Comparison of ENCODE assay signal across 1 cellular context in the genomic region with DNA sequence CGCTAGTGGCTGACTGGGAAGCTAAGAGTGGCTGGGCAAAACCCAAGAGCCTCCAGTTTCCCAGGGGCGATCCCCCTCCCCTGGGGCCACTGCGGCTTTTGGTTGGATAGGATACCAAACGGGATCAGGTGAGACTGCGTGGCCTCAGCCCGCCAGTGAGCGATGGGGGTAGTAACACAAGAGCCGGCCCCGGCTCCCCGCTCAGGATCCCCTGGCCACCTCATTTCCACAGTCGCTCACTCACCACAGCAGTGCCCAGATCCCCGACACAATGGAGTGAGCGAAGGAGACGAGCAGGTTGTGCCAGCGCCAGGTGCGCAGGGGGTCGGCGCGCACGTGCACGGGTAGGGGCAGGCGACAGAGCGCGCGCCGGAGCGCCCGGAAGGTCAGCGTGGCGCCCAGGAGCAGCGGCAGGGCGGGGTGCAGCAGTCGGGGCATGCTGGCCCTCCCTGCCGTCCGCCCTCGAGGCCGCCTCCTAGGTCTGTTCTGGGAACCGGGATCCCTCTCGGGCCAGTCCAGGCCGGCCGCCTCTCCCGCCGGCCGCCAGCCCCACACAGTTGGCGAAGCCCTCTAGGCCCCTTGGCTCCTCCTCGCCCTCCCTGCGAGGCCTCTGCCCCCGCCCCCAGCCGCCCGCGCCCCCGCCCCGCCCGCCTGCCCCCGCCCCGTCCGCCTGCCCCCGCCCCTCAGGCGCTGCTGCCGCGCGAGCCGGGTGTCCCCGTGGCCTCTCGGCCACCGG.
TF ChIP-seq lines count a peak whose summit lies in the region.

A gene with protein sequence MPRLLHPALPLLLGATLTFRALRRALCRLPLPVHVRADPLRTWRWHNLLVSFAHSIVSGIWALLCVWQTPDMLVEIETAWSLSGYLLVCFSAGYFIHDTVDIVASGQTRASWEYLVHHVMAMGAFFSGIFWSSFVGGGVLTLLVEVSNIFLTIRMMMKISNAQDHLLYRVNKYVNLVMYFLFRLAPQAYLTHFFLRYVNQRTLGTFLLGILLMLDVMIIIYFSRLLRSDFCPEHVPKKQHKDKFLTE (minus strand): TSS at position 574 of the 736 bp plus-strand sequence. CDS start 136 bp downstream, at position 438.

TF ChIP-seq in HepG2, 621 proteins besides CTCF, POLR2A, EP300 and RAD21 (continued from another document and continues in another):
- TF ChIP-seq, protein P1, sequence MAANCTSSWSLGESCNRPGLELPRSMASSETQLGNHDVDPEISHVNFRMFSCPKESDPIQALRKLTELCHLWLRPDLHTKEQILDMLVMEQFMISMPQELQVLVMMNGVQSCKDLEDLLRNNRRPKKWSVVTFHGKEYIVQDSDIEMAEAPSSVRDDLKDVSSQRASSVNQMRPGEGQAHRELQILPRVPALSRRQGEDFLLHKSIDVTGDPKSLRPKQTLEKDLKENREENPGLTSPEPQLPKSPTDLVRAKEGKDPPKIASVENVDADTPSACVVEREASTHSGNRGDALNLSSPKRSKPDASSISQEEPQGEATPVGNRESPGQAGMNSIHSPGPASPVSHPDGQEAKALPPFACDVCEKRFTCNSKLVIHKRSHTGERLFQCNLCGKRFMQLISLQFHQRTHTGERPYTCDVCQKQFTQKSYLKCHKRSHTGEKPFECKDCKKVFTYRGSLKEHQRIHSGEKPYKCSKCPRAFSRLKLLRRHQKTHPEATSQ (CRISPR knock-in tag; IDR thresholded peaks at IDR 0.05; ENCODE audit: borderline replicate concordance) = peak; percentile 64; the same call in 1 of the 2 replicates
- TF ChIP-seq ZNF292 (CRISPR knock-in tag; IDR thresholded peaks at IDR 0.05; ENCODE audit: borderline replicate concordance, low read depth) = no peak
- no peak for TF ChIP-seq SIN3B (IDR thresholded peaks at IDR 0.05; ENCODE audit: low read length)
- TF ChIP-seq ZNF644 (CRISPR knock-in tag; IDR thresholded peaks at IDR 0.05; ENCODE audit: low read depth) = no peak
- TF ChIP-seq, protein P2, sequence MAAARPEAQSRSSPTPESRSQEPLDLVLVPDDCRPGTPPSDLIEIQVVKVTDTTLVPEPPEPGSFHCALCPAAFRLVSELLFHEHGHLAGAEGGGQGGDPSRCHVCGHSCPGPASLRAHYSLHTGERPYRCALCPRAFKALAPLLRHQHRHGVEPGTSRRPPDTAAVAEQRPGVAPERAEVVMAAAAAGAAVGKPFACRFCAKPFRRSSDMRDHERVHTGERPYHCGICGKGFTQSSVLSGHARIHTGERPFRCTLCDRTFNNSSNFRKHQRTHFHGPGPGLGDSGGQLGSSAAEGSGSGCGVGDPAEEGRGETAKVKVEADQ (CRISPR knock-in tag; IDR thresholded peaks at IDR 0.05; ENCODE audit: borderline replicate concordance) = peak; percentile 93; the same call in 1 of the 2 replicates
- TF ChIP-seq, protein P3, sequence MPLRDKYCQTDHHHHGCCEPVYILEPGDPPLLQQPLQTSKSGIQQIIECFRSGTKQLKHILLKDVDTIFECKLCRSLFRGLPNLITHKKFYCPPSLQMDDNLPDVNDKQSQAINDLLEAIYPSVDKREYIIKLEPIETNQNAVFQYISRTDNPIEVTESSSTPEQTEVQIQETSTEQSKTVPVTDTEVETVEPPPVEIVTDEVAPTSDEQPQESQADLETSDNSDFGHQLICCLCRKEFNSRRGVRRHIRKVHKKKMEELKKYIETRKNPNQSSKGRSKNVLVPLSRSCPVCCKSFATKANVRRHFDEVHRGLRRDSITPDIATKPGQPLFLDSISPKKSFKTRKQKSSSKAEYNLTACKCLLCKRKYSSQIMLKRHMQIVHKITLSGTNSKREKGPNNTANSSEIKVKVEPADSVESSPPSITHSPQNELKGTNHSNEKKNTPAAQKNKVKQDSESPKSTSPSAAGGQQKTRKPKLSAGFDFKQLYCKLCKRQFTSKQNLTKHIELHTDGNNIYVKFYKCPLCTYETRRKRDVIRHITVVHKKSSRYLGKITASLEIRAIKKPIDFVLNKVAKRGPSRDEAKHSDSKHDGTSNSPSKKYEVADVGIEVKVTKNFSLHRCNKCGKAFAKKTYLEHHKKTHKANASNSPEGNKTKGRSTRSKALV (CRISPR knock-in tag; IDR thresholded peaks at IDR 0.05) = peak; percentile 87; the same call in 1 of the 2 replicates
- TF ChIP-seq ZNF20 (CRISPR knock-in tag; IDR thresholded peaks at IDR 0.05) = no peak
- peak; percentile 67 for TF ChIP-seq FOXO1 (CRISPR knock-in tag; IDR thresholded peaks at IDR 0.05)
- TF ChIP-seq CREM (IDR thresholded peaks at IDR 0.05) = peak; percentile 30; the same call in 1 of the 2 replicates
- TF ChIP-seq CREM (CRISPR knock-in tag; IDR thresholded peaks at IDR 0.05) = no peak
- TF ChIP-seq, protein P4, sequence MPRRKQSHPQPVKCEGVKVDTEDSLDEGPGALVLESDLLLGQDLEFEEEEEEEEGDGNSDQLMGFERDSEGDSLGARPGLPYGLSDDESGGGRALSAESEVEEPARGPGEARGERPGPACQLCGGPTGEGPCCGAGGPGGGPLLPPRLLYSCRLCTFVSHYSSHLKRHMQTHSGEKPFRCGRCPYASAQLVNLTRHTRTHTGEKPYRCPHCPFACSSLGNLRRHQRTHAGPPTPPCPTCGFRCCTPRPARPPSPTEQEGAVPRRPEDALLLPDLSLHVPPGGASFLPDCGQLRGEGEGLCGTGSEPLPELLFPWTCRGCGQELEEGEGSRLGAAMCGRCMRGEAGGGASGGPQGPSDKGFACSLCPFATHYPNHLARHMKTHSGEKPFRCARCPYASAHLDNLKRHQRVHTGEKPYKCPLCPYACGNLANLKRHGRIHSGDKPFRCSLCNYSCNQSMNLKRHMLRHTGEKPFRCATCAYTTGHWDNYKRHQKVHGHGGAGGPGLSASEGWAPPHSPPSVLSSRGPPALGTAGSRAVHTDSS (CRISPR knock-in tag; conservative IDR thresholded peaks at IDR 0.05) = no peak
- TF ChIP-seq SP140L (CRISPR knock-in tag; IDR thresholded peaks at IDR 0.05; ENCODE audit: borderline replicate concordance) = 0 out of 2 replicates have a peak, but pooled peaks have one; percentile 22
- TF ChIP-seq RCOR2 (CRISPR knock-in tag; IDR thresholded peaks at IDR 0.05) = no peak
- TF ChIP-seq, protein P5, sequence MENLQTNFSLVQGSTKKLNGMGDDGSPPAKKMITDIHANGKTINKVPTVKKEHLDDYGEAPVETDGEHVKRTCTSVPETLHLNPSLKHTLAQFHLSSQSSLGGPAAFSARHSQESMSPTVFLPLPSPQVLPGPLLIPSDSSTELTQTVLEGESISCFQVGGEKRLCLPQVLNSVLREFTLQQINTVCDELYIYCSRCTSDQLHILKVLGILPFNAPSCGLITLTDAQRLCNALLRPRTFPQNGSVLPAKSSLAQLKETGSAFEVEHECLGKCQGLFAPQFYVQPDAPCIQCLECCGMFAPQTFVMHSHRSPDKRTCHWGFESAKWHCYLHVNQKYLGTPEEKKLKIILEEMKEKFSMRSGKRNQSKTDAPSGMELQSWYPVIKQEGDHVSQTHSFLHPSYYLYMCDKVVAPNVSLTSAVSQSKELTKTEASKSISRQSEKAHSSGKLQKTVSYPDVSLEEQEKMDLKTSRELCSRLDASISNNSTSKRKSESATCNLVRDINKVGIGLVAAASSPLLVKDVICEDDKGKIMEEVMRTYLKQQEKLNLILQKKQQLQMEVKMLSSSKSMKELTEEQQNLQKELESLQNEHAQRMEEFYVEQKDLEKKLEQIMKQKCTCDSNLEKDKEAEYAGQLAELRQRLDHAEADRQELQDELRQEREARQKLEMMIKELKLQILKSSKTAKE (CRISPR knock-in tag; IDR thresholded peaks at IDR 0.05; ENCODE audit: borderline replicate concordance) = peak; percentile 44; the same call in 1 of the 2 replicates
- TF ChIP-seq, protein P6, sequence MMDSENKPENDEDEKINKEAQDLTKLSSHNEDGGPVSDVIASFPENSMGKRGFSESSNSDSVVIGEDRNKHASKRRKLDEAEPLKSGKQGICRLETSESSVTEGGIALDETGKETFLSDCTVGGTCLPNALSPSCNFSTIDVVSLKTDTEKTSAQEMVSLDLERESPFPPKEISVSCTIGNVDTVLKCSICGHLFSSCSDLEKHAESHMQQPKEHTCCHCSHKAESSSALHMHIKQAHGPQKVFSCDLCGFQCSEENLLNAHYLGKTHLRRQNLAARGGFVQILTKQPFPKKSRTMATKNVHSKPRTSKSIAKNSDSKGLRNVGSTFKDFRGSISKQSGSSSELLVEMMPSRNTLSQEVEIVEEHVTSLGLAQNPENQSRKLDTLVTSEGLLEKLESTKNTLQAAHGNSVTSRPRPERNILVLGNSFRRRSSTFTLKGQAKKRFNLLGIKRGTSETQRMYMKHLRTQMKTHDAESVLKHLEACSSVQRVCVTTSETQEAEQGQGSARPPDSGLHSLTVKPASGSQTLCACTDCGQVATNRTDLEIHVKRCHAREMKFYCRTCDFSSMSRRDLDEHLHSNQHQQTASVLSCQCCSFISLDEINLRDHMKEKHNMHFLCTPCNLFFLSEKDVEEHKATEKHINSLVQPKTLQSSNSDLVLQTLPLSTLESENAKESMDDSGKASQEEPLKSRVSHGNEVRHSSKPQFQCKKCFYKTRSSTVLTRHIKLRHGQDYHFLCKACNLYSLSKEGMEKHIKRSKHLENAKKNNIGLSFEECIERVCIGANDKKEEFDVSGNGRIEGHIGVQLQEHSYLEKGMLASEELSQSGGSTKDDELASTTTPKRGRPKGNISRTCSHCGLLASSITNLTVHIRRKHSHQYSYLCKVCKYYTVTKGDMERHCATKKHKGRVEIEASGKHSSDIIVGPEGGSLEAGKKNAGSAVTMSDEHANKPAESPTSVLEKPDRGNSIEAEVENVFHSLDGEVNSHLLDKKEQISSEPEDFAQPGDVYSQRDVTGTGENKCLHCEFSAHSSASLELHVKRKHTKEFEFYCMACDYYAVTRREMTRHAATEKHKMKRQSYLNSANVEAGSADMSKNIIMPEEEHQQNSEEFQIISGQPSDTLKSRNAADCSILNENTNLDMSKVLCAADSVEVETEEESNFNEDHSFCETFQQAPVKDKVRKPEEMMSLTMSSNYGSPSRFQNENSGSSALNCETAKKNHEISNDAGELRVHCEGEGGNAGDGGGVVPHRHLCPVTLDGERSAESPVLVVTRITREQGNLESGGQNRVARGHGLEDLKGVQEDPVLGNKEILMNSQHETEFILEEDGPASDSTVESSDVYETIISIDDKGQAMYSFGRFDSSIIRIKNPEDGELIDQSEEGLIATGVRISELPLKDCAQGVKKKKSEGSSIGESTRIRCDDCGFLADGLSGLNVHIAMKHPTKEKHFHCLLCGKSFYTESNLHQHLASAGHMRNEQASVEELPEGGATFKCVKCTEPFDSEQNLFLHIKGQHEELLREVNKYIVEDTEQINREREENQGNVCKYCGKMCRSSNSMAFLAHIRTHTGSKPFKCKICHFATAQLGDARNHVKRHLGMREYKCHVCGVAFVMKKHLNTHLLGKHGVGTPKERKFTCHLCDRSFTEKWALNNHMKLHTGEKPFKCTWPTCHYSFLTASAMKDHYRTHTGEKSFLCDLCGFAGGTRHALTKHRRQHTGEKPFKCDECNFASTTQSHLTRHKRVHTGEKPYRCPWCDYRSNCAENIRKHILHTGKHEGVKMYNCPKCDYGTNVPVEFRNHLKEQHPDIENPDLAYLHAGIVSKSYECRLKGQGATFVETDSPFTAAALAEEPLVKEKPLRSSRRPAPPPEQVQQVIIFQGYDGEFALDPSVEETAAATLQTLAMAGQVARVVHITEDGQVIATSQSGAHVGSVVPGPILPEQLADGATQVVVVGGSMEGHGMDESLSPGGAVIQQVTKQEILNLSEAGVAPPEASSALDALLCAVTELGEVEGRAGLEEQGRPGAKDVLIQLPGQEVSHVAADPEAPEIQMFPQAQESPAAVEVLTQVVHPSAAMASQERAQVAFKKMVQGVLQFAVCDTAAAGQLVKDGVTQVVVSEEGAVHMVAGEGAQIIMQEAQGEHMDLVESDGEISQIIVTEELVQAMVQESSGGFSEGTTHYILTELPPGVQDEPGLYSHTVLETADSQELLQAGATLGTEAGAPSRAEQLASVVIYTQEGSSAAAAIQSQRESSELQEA (CRISPR knock-in tag; IDR thresholded peaks at IDR 0.05; ENCODE audit: not compliant biosample characterization) = peak; percentile 56
- TF ChIP-seq FOXK2 (IDR thresholded peaks at IDR 0.05) = no peak
- TF ChIP-seq ZSCAN21 (CRISPR knock-in tag; IDR thresholded peaks at IDR 0.05; ENCODE audit: borderline replicate concordance) = peak; percentile 96; the same call in 1 of the 2 replicates
- TF ChIP-seq ZNF430 (CRISPR knock-in tag; IDR thresholded peaks at IDR 0.05) = no peak; the same call in 1 of the 2 replicates
- TF ChIP-seq ZNF530 (CRISPR knock-in tag; IDR thresholded peaks at IDR 0.05; ENCODE audit: low read depth) = 0 out of 2 replicates have a peak, but pooled peaks have one; percentile 31
- TF ChIP-seq THAP11 (CRISPR knock-in tag; IDR thresholded peaks at IDR 0.05) = peak; percentile 66
- TF ChIP-seq NFKB2 (CRISPR knock-in tag; IDR thresholded peaks at IDR 0.05; ENCODE audit: borderline replicate concordance) = peak; percentile 66; the same call in 1 of the 2 replicates
- peak; percentile 79; the same call in 1 of the 2 replicates for TF ChIP-seq ZNF724P (CRISPR knock-in tag; IDR thresholded peaks at IDR 0.05; ENCODE audit: borderline replicate concordance)
- TF ChIP-seq FIP1L1 (IDR thresholded peaks at IDR 0.05; ENCODE audit: borderline replicate concordance, insufficient read depth, low read depth, low read length) = no peak; the same call in 1 of the 2 replicates
- TF ChIP-seq BCL6 (CRISPR knock-in tag; IDR thresholded peaks at IDR 0.05) = peak; percentile 8; the same call in 1 of the 2 replicates
- peak; percentile 76 for TF ChIP-seq ZNF839 (CRISPR knock-in tag; IDR thresholded peaks at IDR 0.05; ENCODE audit: borderline replicate concordance)
- TF ChIP-seq PCBP1 (IDR thresholded peaks at IDR 0.05; ENCODE audit: borderline replicate concordance, low read depth, low read length) = 0 out of 2 replicates have a peak, but pooled peaks have one; percentile 35
- no peak for TF ChIP-seq ZNF354B (CRISPR knock-in tag; IDR thresholded peaks at IDR 0.05)
- peak; percentile 97 for TF ChIP-seq RBFOX2 (IDR thresholded peaks at IDR 0.05; ENCODE audit: low read depth, low read length)
- TF ChIP-seq ESRRA (CRISPR knock-in tag; IDR thresholded peaks at IDR 0.05; ENCODE audit: low read depth) = 0 out of 2 replicates have a peak, but pooled peaks have one; percentile 10
- peak; percentile 47; the same call in 1 of the 2 replicates for TF ChIP-seq NCOA2 (CRISPR knock-in tag; IDR thresholded peaks at IDR 0.05)
- TF ChIP-seq SRF (IDR thresholded peaks at IDR 0.05; ENCODE audit: low read depth, low read length) = no peak
- TF ChIP-seq KDM1A (CRISPR knock-in tag; IDR thresholded peaks at IDR 0.05) = no peak
- peak; percentile 22 for TF ChIP-seq ZMYM4 (CRISPR knock-in tag; IDR thresholded peaks at IDR 0.05)
- TF ChIP-seq, protein P7, sequence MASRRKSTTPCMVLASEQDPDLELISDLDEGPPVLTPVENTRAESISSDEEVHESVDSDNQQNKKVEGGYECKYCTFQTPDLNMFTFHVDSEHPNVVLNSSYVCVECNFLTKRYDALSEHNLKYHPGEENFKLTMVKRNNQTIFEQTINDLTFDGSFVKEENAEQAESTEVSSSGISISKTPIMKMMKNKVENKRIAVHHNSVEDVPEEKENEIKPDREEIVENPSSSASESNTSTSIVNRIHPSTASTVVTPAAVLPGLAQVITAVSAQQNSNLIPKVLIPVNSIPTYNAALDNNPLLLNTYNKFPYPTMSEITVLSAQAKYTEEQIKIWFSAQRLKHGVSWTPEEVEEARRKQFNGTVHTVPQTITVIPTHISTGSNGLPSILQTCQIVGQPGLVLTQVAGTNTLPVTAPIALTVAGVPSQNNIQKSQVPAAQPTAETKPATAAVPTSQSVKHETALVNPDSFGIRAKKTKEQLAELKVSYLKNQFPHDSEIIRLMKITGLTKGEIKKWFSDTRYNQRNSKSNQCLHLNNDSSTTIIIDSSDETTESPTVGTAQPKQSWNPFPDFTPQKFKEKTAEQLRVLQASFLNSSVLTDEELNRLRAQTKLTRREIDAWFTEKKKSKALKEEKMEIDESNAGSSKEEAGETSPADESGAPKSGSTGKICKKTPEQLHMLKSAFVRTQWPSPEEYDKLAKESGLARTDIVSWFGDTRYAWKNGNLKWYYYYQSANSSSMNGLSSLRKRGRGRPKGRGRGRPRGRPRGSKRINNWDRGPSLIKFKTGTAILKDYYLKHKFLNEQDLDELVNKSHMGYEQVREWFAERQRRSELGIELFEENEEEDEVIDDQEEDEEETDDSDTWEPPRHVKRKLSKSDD (CRISPR knock-in tag; IDR thresholded peaks at IDR 0.05; ENCODE audit: low read depth) = peak; percentile 53; the same call in 1 of the 2 replicates
- no peak for TF ChIP-seq PAX8 (CRISPR knock-in tag; IDR thresholded peaks at IDR 0.05; ENCODE audit: borderline replicate concordance)
